In genomic region chr17:21125862-21126261, GRCh38 we compare ENCODE assay signal across 8 cellular contexts. TPM values are rescaled to one million over a fixed set of nuclear protein-coding genes. Genes with fewer than 3 reads are reported as not detected.
DNase-seq lines count a peak whose midpoint lies in the region; ATAC-seq and TF ChIP-seq lines count a peak whose summit lies in the region.

No MANE protein-coding gene starts in this region.

- H3K36me3 ChIP-seq in DND-41 (ENCODE audit: insufficient read depth, low read length) (no peaks in the 10 kb centered on the region; the same call in 1 of the 2 replicates), PC-9 (ENCODE audit: low read depth) (no peaks in the 10 kb centered on the region), rectal smooth muscle tissue (ENCODE audit: control insufficient read depth, insufficient read depth, low read length) (no peaks in the 10 kb centered on the region)

- H3K4me3 ChIP-seq in DND-41 (ENCODE audit: low read depth in 1 of 2, low read length in 2 of 2) (peak overlapping the region; percentile 58 to 80; a peak in 3 of 4 replicates), PC-9 (peak overlapping the region; percentile 93; the same call in 1 of the 2 replicates), rectal smooth muscle tissue (ENCODE audit: low read length) (peak overlapping the region; percentile 94)

- peaks cover 4% of the 10 kb centered on the region for H3K36me3 Mint-ChIP-seq in activated naive CD8-positive, alpha-beta T cell treated with anti-CD3 and anti-CD28 coated beads for 36 hours

- H3K27me3 Mint-ChIP-seq in activated naive CD8-positive, alpha-beta T cell treated with anti-CD3 and anti-CD28 coated beads for 36 hours, result peaks cover 3% of the 10 kb centered on the region

- H3K27ac ChIP-seq in DND-41 (ENCODE audit: low read length), result no peak overlapping the region
- H3K27ac ChIP-seq in PC-9, result no peak overlapping the region
- H3K27ac ChIP-seq in rectal smooth muscle tissue (ENCODE audit: low read depth, low read length), result no peak overlapping the region

- peak overlapping the region; percentile 97 for H3K4me3 Mint-ChIP-seq in activated naive CD8-positive, alpha-beta T cell treated with anti-CD3 and anti-CD28 coated beads for 36 hours

- 0 out of 2 replicates have a peak, but pooled peaks cover 6% of the 10 kb centered on the region for H3F3A ChIP-seq in PC-9 (ENCODE audit: insufficient read depth, low read depth)

- TF ChIP-seq CTCF in DND-41 (IDR thresholded peaks at IDR 0.05; ENCODE audit: borderline replicate concordance, extremely low read depth, low read length, poor library complexity, severe bottlenecking) (no peak), PC-9 (conservative IDR thresholded peaks at IDR 0.05) (no peak)

- CTCF ChIA-PET in PC-9 (lab: Charles Lee), result no interaction called here

- H3K9ac ChIP-seq in DND-41 (ENCODE audit: low read depth, low read length) (peak overlapping the region; percentile 69), rectal smooth muscle tissue (ENCODE audit: low read length) (no peak overlapping the region)

- POLR2A ChIA-PET in PC-9 (lab: Charles Lee; ENCODE audit: unreplicated experiment), result no interaction called here

- H3K4me1 Mint-ChIP-seq in activated naive CD8-positive, alpha-beta T cell treated with anti-CD3 and anti-CD28 coated beads for 36 hours, result peaks cover 17% of the 10 kb centered on the region

- intact Hi-C loops in PC-9 (cut with micrococcal nuclease; ENCODE audit: unreplicated experiment), result loop anchor here (1.0 to 5.0 kb wide), 3 partner anchors 83 to 161 kb away; partner anchors contain the start of genes TMEM11 and USP22

- no TSS peak for BruUV-seq in PC-9 (replicated peaks; lab: Mats Ljungman, UMichigan)

- H4K20me1 ChIP-seq in DND-41 (ENCODE audit: insufficient read depth, low read length), result no peaks in the 10 kb centered on the region; the same call in 1 of the 2 replicates
- H4K20me1 ChIP-seq in PC-9 (ENCODE audit: insufficient read depth), result no peaks in the 10 kb centered on the region

- no peaks in the 10 kb centered on the region for H3K9me3 Mint-ChIP-seq in activated naive CD8-positive, alpha-beta T cell treated with anti-CD3 and anti-CD28 coated beads for 36 hours

- H3K9me3 ChIP-seq in DND-41 (ENCODE audit: insufficient read depth, low read length, severe bottlenecking) (no peaks in the 10 kb centered on the region), PC-9 (ENCODE audit: insufficient read depth, low read depth) (no peaks in the 10 kb centered on the region)

- H3K9me2 ChIP-seq in PC-9 (ENCODE audit: insufficient read depth), result no peaks in the 10 kb centered on the region

- H2AFZ ChIP-seq in DND-41 (ENCODE audit: low read depth, low read length), result peak overlapping the region; percentile 83
- H2AFZ ChIP-seq in PC-9, result peak overlapping the region; percentile 94

- H3K4me1 ChIP-seq in DND-41 (ENCODE audit: insufficient read depth, low read length), result peaks cover 24% of the 10 kb centered on the region
- H3K4me1 ChIP-seq in PC-9 (replicated peaks; ENCODE audit: insufficient read depth), result peaks cover 12% of the 10 kb centered on the region
- H3K4me1 ChIP-seq in rectal smooth muscle tissue (ENCODE audit: control insufficient read depth, insufficient read depth, low read length), result peaks cover 6% of the 10 kb centered on the region

- H3K79me2 ChIP-seq in DND-41 (ENCODE audit: insufficient read depth, low read length) (peaks cover 23% of the 10 kb centered on the region), PC-9 (ENCODE audit: low read depth) (peaks cover 15% of the 10 kb centered on the region)

- peak overlapping the region; percentile 99 for H3K27ac Mint-ChIP-seq in activated naive CD8-positive, alpha-beta T cell treated with anti-CD3 and anti-CD28 coated beads for 36 hours

- H3K4me2 ChIP-seq in DND-41 (ENCODE audit: insufficient read depth, low read length) (peak overlapping the region; percentile 82), PC-9 (peak overlapping the region; percentile 85)

- ATAC-seq in DND-41 (ENCODE audit: insufficient read depth, low read depth) (no peak), left lobe of liver (no peak), HG03571 (IDR thresholded peaks at IDR 0.05; ENCODE audit: unreplicated experiment) (no peak), HG03354 (IDR thresholded peaks at IDR 0.05; ENCODE audit: poor library complexity, severe bottlenecking, unreplicated experiment) (no peak)

- DNase-seq in DND-41 (peak; percentile 48), PC-9 (no peak), left lobe of liver (ENCODE audit: low spot score) (no peak), NCI-H146 (lab: John Stamatoyannopoulos, UW) (no peak)
- DNase-seq in activated naive CD8-positive, alpha-beta T cell treated with anti-CD3 and anti-CD28 coated beads for 36 hours, result peak; percentile 34

- no peaks in the 10 kb centered on the region for H3K27me3 ChIP-seq in DND-41 (ENCODE audit: insufficient read depth, low read length, poor library complexity)
- H3K27me3 ChIP-seq in PC-9 (ENCODE audit: insufficient read depth, low read depth), result no peaks in the 10 kb centered on the region
- H3K27me3 ChIP-seq in rectal smooth muscle tissue (ENCODE audit: control insufficient read depth, insufficient read depth, low read length), result no peaks in the 10 kb centered on the region

RNA-seq across cellular contexts. Expression of gene DHRS7B, which starts 0.9 kb away (rescaled TPM):
- total RNA-seq in PC-9 (2021), result 27.9 and 30.1 TPM in 2 replicates
- total RNA-seq in activated naive CD8-positive, alpha-beta T cell treated with anti-CD3 and anti-CD28 coated beads for 36 hours, result 10 to 100 TPM; 19.2 to 20.3 TPM
- total RNA-seq in left lobe of liver, result 11.0 TPM

Comparison
In these comparisons a context has a peak if more than half of its experiments do, and no peak if none do; other contexts are left out.
1. DNase-seq: peak in DND-41 (single experiment) and activated naive CD8-positive, alpha-beta T cell treated with anti-CD3 and anti-CD28 coated beads for 36 hours (single experiment); none in PC-9 (0 of 2), left lobe of liver (single experiment) and NCI-H146 (single experiment).
2. Peak in every context shown above with its lines, with median percentiles within 50 percentile points of each other: H3K4me3 ChIP-seq.